Comparison of ENCODE assay signal across 31 cellular contexts in the genomic region with DNA sequence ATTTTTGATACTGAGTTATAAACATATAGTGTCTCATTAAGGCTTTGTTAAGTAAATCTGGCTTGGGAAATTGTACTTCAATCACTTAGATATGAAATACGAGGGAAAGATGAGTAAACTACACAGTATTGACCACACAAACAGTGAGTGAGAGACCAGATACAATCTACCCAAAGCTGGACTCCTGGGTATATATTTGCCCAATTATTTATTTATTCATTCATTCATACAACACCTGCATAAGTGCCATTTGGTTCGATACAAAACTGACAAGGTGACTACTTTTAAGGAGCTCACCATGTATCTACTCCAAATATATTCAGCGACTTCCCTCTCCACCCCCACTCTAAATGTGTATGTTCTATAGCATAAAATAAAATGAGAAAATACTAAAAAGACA.
A peak's percentile ranks its signal among the peaks of the same experiment; 100 is the strongest.
DNase-seq lines count a peak whose midpoint lies in the region; ATAC-seq and TF ChIP-seq lines count a peak whose summit lies in the region.
"Had no signal": no experiment of that assay in that cellular context is flagged by ENCODE, and none has a peak within 500 bp of the region (broad histone marks: within the 10 kb centered on the region; RNA-seq: fewer than 3 reads in every experiment).

No MANE protein-coding gene starts in this region.

- ATAC-seq in right cardiac atrium (no peak), HG02759 (IDR thresholded peaks at IDR 0.05; ENCODE audit: unreplicated experiment) (no peak), HG02588 (IDR thresholded peaks at IDR 0.05; ENCODE audit: unreplicated experiment) (no peak)
- ATAC-seq: activated T-cell treated with anti-CD3 and anti-CD28 coated beads, Interleukin-2, amount 50 U/mL, for 4 hours; K562; left lobe of liver; naive thymus-derived CD4-positive, alpha-beta T cell; stimulated activated naive B cell treated with anti-CD40 and anti-IgM and Interleukin-4, amounts not matched to agents 10 μg/mL and 1 μg/mL and 100 μg/mL, for 72 hours; upper lobe of right lung; WTC11 had no signal

- no peaks in the 10 kb centered on the region for H3K9me3 Mint-ChIP-seq in activated CD4-positive, alpha-beta T cell treated with anti-CD3 and anti-CD28 coated beads, Interleukin-2, amount 10 ng/mL, durations not matched to agents 7 days and 5 days
- H3K9me3 Mint-ChIP-seq: activated CD4-positive, alpha-beta T cell treated with anti-CD3 and anti-CD28 coated beads, Interleukin-2, amount 10 ng/mL, durations not matched to agents 24 days and 14 days; activated naive CD8-positive, alpha-beta T cell treated with anti-CD3 and anti-CD28 coated beads, Interleukin-2, amount 10 ng/mL, durations not matched to agents 7 days and 5 days; activated T-cell treated with anti-CD3 and anti-CD28 coated beads, Interleukin-2, amount 50 U/mL, for 4 hours; memory B cell; stimulated activated naive B cell treated with anti-CD40 and anti-IgM and Interleukin-4, amounts not matched to agents 10 μg/mL and 1 μg/mL and 100 μg/mL, for 72 hours had no signal

- H3K36me3 Mint-ChIP-seq in activated CD4-positive, alpha-beta T cell treated with anti-CD3 and anti-CD28 coated beads, Interleukin-2, amount 10 ng/mL, durations not matched to agents 7 days and 5 days (ENCODE audit: low read depth) = no peaks in the 10 kb centered on the region
- H3K36me3 Mint-ChIP-seq: activated naive CD8-positive, alpha-beta T cell treated with anti-CD3 and anti-CD28 coated beads, Interleukin-2, amount 10 ng/mL, durations not matched to agents 7 days and 5 days; memory B cell; naive thymus-derived CD4-positive, alpha-beta T cell; stimulated activated naive B cell treated with anti-CD40 and anti-IgM and Interleukin-4, amounts not matched to agents 10 μg/mL and 1 μg/mL and 100 μg/mL, for 72 hours; WTC11 had no signal

- no peak overlapping the region for H2AFZ ChIP-seq in SK-N-SH (ENCODE audit: low read depth)

- H3K36me3 ChIP-seq in cardiac muscle cell (no peaks in the 10 kb centered on the region), SK-N-SH (replicated peaks in 1 of 2; ENCODE audit: control insufficient read depth in 1 of 2, insufficient read depth in 2 of 2, low read length in 1 of 2) (no peaks in the 10 kb centered on the region), mesodermal cell (ENCODE audit: control insufficient read depth, insufficient read depth, low read length) (no peaks in the 10 kb centered on the region)
- H3K36me3 ChIP-seq: ascending aorta, upper lobe of right lung had no signal

- CTCF ChIA-PET in SK-N-SH (lab: Yijun Ruan, JAX) = interaction anchor here (1.0 to 1.1 kb wide), 2 partner anchors 13 to 32 kb away, joined by 3 read pairs; no protein-coding TSS in a partner anchor
- CTCF ChIA-PET in activated CD4-positive, alpha-beta T cell treated with anti-CD3 and anti-CD28 coated beads, Interleukin-2, amount 10 ng/mL, durations not matched to agents 7 days and 5 days (lab: Charles Lee) = no interaction called here

- peak overlapping the region; percentile 47; the same call in 1 of the 2 replicates for H3K9ac ChIP-seq in SK-N-SH

- H3K4me3 ChIP-seq in cardiac muscle cell = no peak overlapping the region
- H3K4me3 ChIP-seq in right cardiac atrium (ENCODE audit: low read length) = no peak overlapping the region
- H3K4me3 ChIP-seq in SK-N-SH (ENCODE audit: low read depth in 2 of 2, low read length in 1 of 2) = no peak overlapping the region
- no peak overlapping the region for H3K4me3 ChIP-seq in mesodermal cell (ENCODE audit: extremely low read depth, insufficient read depth, low read length, poor library complexity, severe bottlenecking)
- H3K4me3 ChIP-seq: ascending aorta, K562, upper lobe of right lung had no signal

- intact Hi-C loops in right cardiac atrium (cut with DNase I) = no loop called here

- H3K27ac ChIP-seq in cardiac muscle cell = peak overlapping the region; percentile 65
- H3K27ac ChIP-seq in right cardiac atrium (ENCODE audit: low read length) = no peak overlapping the region
- H3K27ac ChIP-seq in SK-N-SH (ENCODE audit: low read depth in 2 of 2, low read length in 1 of 2) = peak overlapping the region; percentile 88 to 90; a peak in 3 of 4 replicates
- peak overlapping the region; percentile 64 for H3K27ac ChIP-seq in mesodermal cell (ENCODE audit: low read depth, low read length, severe bottlenecking)
- H3K27ac ChIP-seq: upper lobe of right lung had no signal

- no peaks in the 10 kb centered on the region for H3K9me2 ChIP-seq in SK-N-SH

- no peak overlapping the region for H3K4me3 Mint-ChIP-seq in activated CD4-positive, alpha-beta T cell treated with anti-CD3 and anti-CD28 coated beads, Interleukin-2, amount 10 ng/mL, durations not matched to agents 7 days and 5 days
- H3K4me3 Mint-ChIP-seq: activated CD4-positive, alpha-beta T cell treated with anti-CD3 and anti-CD28 coated beads, Interleukin-2, amount 10 ng/mL, durations not matched to agents 24 days and 14 days; activated naive CD8-positive, alpha-beta T cell treated with anti-CD3 and anti-CD28 coated beads, Interleukin-2, amount 10 ng/mL, durations not matched to agents 7 days and 5 days; activated T-cell treated with anti-CD3 and anti-CD28 coated beads, Interleukin-2, amount 50 U/mL, for 4 hours; memory B cell; naive thymus-derived CD4-positive, alpha-beta T cell; stimulated activated naive B cell treated with anti-CD40 and anti-IgM and Interleukin-4, amounts not matched to agents 10 μg/mL and 1 μg/mL and 100 μg/mL, for 72 hours; WTC11 had no signal

- no peaks in the 10 kb centered on the region for H3K79me2 ChIP-seq in SK-N-SH (ENCODE audit: insufficient read depth)

- no peaks in the 10 kb centered on the region for H3K27me3 Mint-ChIP-seq in activated CD4-positive, alpha-beta T cell treated with anti-CD3 and anti-CD28 coated beads, Interleukin-2, amount 10 ng/mL, durations not matched to agents 7 days and 5 days
- H3K27me3 Mint-ChIP-seq: activated CD4-positive, alpha-beta T cell treated with anti-CD3 and anti-CD28 coated beads, Interleukin-2, amount 10 ng/mL, durations not matched to agents 24 days and 14 days had no signal

- no peak for TF ChIP-seq CTCF in cardiac muscle cell (IDR thresholded peaks at IDR 0.05; ENCODE audit: low read depth, low read length)
- TF ChIP-seq CTCF in SK-N-SH (IDR thresholded peaks at IDR 0.05) = no peak

- H3K27ac Mint-ChIP-seq in activated CD4-positive, alpha-beta T cell treated with anti-CD3 and anti-CD28 coated beads, Interleukin-2, amount 10 ng/mL, durations not matched to agents 7 days and 5 days = no peak overlapping the region
- H3K27ac Mint-ChIP-seq: activated CD4-positive, alpha-beta T cell treated with anti-CD3 and anti-CD28 coated beads, Interleukin-2, amount 10 ng/mL, durations not matched to agents 24 days and 14 days; activated naive CD8-positive, alpha-beta T cell treated with anti-CD3 and anti-CD28 coated beads, Interleukin-2, amount 10 ng/mL, durations not matched to agents 7 days and 5 days; memory B cell; naive thymus-derived CD4-positive, alpha-beta T cell; stimulated activated naive B cell treated with anti-CD40 and anti-IgM and Interleukin-4, amounts not matched to agents 10 μg/mL and 1 μg/mL and 100 μg/mL, for 72 hours; WTC11 had no signal

- TF ChIP-seq EP300 in SK-N-SH (IDR thresholded peaks at IDR 0.05; ENCODE audit: borderline replicate concordance in 1 of 2, low read depth in 1 of 2, low read length in 1 of 2) = no peak

- no peak for DNase-seq in cardiac muscle cell (ENCODE audit: low read depth in 1 of 2, low spot score in 1 of 2)
- DNase-seq in right cardiac atrium = no peak
- DNase-seq in SK-N-SH = no peak
- DNase-seq in activated CD4-positive, alpha-beta T cell treated with anti-CD3 and anti-CD28 coated beads, Interleukin-2, amount 10 ng/mL, durations not matched to agents 7 days and 5 days = no peak
- no peak for DNase-seq in NCI-H510A treated with DMSO at 0.1 percent for 48 hours (lab: John Stamatoyannopoulos, UW)
- DNase-seq: 8988T; activated CD4-positive, alpha-beta T cell treated with anti-CD3 and anti-CD28 coated beads, Interleukin-2, amount 10 ng/mL, durations not matched to agents 24 days and 14 days; activated gamma-delta T cell treated with Interleukin-2 at 50 U/mL for 16 hours; activated naive CD8-positive, alpha-beta T cell treated with anti-CD3 and anti-CD28 coated beads, Interleukin-2, amount 10 ng/mL, durations not matched to agents 7 days and 5 days; activated T-cell treated with anti-CD3 and anti-CD28 coated beads, Interleukin-2, amount 50 U/mL, for 4 hours; caudate nucleus; cortex of kidney; DND-41; effector memory CD4-positive, alpha-beta T cell; glutamatergic neuron; MM.1S; naive thymus-derived CD4-positive, alpha-beta T cell; NCI-H2029; NCI-H524 treated with DMSO at 0.1 percent for 48 hours; SHP77 treated with DMSO at 0.1 percent for 48 hours; stimulated activated naive B cell treated with anti-CD40 and anti-IgM and Interleukin-4, amounts not matched to agents 10 μg/mL and 1 μg/mL and 100 μg/mL, for 72 hours; T-helper 9 cell; upper lobe of right lung had no signal

- H3K9me3 ChIP-seq in cardiac muscle cell (ENCODE audit: low read depth) = no peaks in the 10 kb centered on the region
- no peaks in the 10 kb centered on the region for H3K9me3 ChIP-seq in right cardiac atrium (ENCODE audit: control insufficient read depth, low read length)
- no peaks in the 10 kb centered on the region for H3K9me3 ChIP-seq in SK-N-SH
- H3K9me3 ChIP-seq in mesodermal cell (ENCODE audit: control insufficient read depth, low read length) = no peaks in the 10 kb centered on the region
- H3K9me3 ChIP-seq: ascending aorta, upper lobe of right lung had no signal

- H3K27me3 ChIP-seq in cardiac muscle cell = no peaks in the 10 kb centered on the region
- no peaks in the 10 kb centered on the region for H3K27me3 ChIP-seq in right cardiac atrium (ENCODE audit: control insufficient read depth, insufficient read depth)
- H3K27me3 ChIP-seq in SK-N-SH (ENCODE audit: insufficient read depth) = no peaks in the 10 kb centered on the region
- H3K27me3 ChIP-seq: ascending aorta, upper lobe of right lung had no signal

- H3K4me1 ChIP-seq in cardiac muscle cell (ENCODE audit: low read depth) (peaks cover 12% of the 10 kb centered on the region), right cardiac atrium (ENCODE audit: control insufficient read depth, insufficient read depth, low read length) (no peaks in the 10 kb centered on the region), SK-N-SH (ENCODE audit: control insufficient read depth in 1 of 2, insufficient read depth in 2 of 2, low read depth in 1 of 2, low read length in 1 of 2) (peaks cover 0 to 15% of the 10 kb centered on the region in 2 experiments; a peak in 2 of 4 replicates), mesodermal cell (ENCODE audit: control insufficient read depth, insufficient read depth, low read length, poor library complexity, severe bottlenecking) (peaks cover 27% of the 10 kb centered on the region)

- peaks cover 10% of the 10 kb centered on the region for H3F3A ChIP-seq in SK-N-SH (replicated peaks; ENCODE audit: insufficient read depth)

- no peak for TF ChIP-seq RAD21 in SK-N-SH (IDR thresholded peaks at IDR 0.05; ENCODE audit: low read length)

- H3K4me1 Mint-ChIP-seq in activated CD4-positive, alpha-beta T cell treated with anti-CD3 and anti-CD28 coated beads, Interleukin-2, amount 10 ng/mL, durations not matched to agents 7 days and 5 days = no peaks in the 10 kb centered on the region
- H3K4me1 Mint-ChIP-seq: activated CD4-positive, alpha-beta T cell treated with anti-CD3 and anti-CD28 coated beads, Interleukin-2, amount 10 ng/mL, durations not matched to agents 24 days and 14 days; activated naive CD8-positive, alpha-beta T cell treated with anti-CD3 and anti-CD28 coated beads, Interleukin-2, amount 10 ng/mL, durations not matched to agents 7 days and 5 days had no signal

- POLR2A ChIA-PET in SK-N-SH (lab: Yijun Ruan, JAX) = interaction anchor here (0.6 kb wide), 1 partner anchor 10 kb away, joined by 3 read pairs; no protein-coding TSS in a partner anchor
- POLR2A ChIA-PET in activated CD4-positive, alpha-beta T cell treated with anti-CD3 and anti-CD28 coated beads, Interleukin-2, amount 10 ng/mL, durations not matched to agents 7 days and 5 days (lab: Charles Lee) = no interaction called here

- no peak overlapping the region for H3K4me2 ChIP-seq in SK-N-SH

- no peaks in the 10 kb centered on the region for H4K20me1 ChIP-seq in SK-N-SH (ENCODE audit: insufficient read depth)

- WGBS in right cardiac atrium = 92% methylated on average over 3 of the region's 3 CpGs
- 75% methylated on average over 3 of the region's 3 CpGs for WGBS in SK-N-SH (ENCODE audit: low lambda C conversion rate)
- WGBS in mesodermal cell (ENCODE audit: insufficient coverage in 2 of 2), 2 experiments = 100% methylated on average over 1 of the region's 3 CpGs; no CpG with 5 or more reads in 1 of the 2 experiments
